8 cellular contexts compared by ENCODE assay signal in the genomic region with DNA sequence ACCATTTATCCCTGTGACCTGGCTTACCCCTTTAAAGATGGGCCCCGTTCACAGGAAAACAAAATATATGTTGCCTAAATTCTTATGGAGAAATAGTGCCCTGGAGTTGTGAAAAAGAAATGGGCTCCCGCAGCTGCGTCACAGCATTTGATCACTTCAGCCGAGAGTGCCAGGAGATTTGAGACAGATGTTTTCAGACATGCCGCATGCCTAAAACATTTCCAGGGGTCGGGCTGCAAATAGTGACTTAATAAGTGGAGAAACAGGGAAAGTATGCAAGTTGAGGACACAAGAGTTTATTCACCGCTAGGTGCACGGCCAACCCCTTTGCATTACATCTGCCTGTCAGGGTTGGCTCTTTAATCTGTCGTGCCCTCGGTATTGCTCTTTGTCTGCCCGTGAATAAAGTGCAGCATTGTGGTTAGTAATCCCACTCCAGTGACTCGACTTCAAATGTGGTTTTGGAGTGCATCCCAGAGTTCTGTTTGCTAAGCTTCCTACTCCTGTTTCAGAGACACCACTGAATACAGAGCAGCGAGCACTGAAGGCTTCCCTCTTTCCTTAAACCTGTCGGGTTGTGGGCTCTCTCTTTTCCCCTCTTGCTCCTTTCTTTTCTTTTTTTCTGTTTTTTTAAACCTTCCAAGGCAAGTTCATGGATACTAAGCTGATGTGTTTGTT.
DNase-seq lines count a peak whose midpoint lies in the region; ATAC-seq and TF ChIP-seq lines count a peak whose summit lies in the region.

No MANE protein-coding gene starts in this region.

- no peaks in the 10 kb centered on the region for H3K36me3 ChIP-seq in adrenal gland (replicated peaks in 1 of 2)
- H3K36me3 ChIP-seq in hepatocyte (replicated peaks; ENCODE audit: insufficient read depth, low read depth) = no peaks in the 10 kb centered on the region
- no peaks in the 10 kb centered on the region for H3K36me3 ChIP-seq in skeletal muscle tissue (ENCODE audit: control insufficient read depth in 3 of 3, insufficient read depth in 3 of 3, low read length in 3 of 3)

- H3K4me1 ChIP-seq in adrenal gland (replicated peaks in 1 of 2) (peaks cover 0 to 4% of the 10 kb centered on the region in 2 donors), hepatocyte (ENCODE audit: insufficient read depth) (peaks cover 8% of the 10 kb centered on the region), skeletal muscle tissue (ENCODE audit: control insufficient read depth in 3 of 3, insufficient read depth in 3 of 3, low read length in 3 of 3) (peaks cover 17 to 30% (median 22%) of the 10 kb centered on the region in 3 donors)

- H3K9me3 ChIP-seq in adrenal gland (replicated peaks in 1 of 3) (no peaks in the 10 kb centered on the region), hepatocyte (ENCODE audit: low read depth) (no peaks in the 10 kb centered on the region), skeletal muscle tissue (ENCODE audit: control insufficient read depth in 3 of 3, low read length in 3 of 3) (no peaks in the 10 kb centered on the region)

- no peak for ATAC-seq in GM18505 (IDR thresholded peaks at IDR 0.05; ENCODE audit: unreplicated experiment)

- peak overlapping the region; percentile 69 to 85 (median 81) for H3K9ac ChIP-seq in skeletal muscle tissue (ENCODE audit: low read depth in 1 of 3, low read length in 3 of 3)

- DNase-seq in LNCaP clone FGC (ENCODE audit: low read depth) (peak; percentile 6), adrenal gland (peak in 6 of 7 donors; percentile 22 to 71 (median 32)), hepatocyte (ENCODE audit: low spot score) (peak; percentile 66), GM13976 (ENCODE audit: low spot score) (no peak)
- DNase-seq in stimulated activated CD4-positive, alpha-beta T cell treated with anti-CD3 and anti-CD28 coated beads, Interleukin-15, amount 100 ng/mL, for 24 hours = no peak
- no peak for DNase-seq in stimulated activated CD4-positive, alpha-beta T cell treated with anti-CD3 and anti-CD28 coated beads, Interleukin-4, amount 100 ng/mL, for 4 hours

- H2AFZ ChIP-seq in hepatocyte = no peak overlapping the region

- in situ Hi-C loops in GM13976 (cut with MboI; ENCODE audit: low sequenced_read_pairs, unreplicated experiment) = no loop called here

- no peaks in the 10 kb centered on the region for H3K9me2 ChIP-seq in hepatocyte (replicated peaks; ENCODE audit: insufficient read depth)

- TF ChIP-seq CTCF in LNCaP clone FGC (IDR thresholded peaks at IDR 0.05; ENCODE audit: control insufficient read depth, extremely low read depth, insufficient read depth) (no peak), adrenal gland (IDR thresholded peaks at IDR 0.05) (no peak), hepatocyte (IDR thresholded peaks at IDR 0.05; ENCODE audit: poor library complexity) (no peak), GM13976 (IDR thresholded peaks at IDR 0.05; ENCODE audit: borderline replicate concordance, control extremely low read depth, extremely low read depth, insufficient read depth, missing control alignments) (no peak)

- 37 to 55% (median 51%) methylated on average over 14 of the region's 14 CpGs for WGBS in adrenal gland, 4 donors
- WGBS in hepatocyte (ENCODE audit: low lambda C conversion rate, missing lambda C conversion rate) = 42% methylated on average over 14 of the region's 14 CpGs

- H3K79me2 ChIP-seq in hepatocyte = peaks cover 3% of the 10 kb centered on the region

- peak overlapping the region in 4 of 5 donors; percentile 7 to 83 (median 48) for H3K27ac ChIP-seq in adrenal gland
- peak overlapping the region; percentile 91 for H3K27ac ChIP-seq in hepatocyte
- peak overlapping the region; percentile 77 for H3K27ac ChIP-seq in skeletal muscle tissue (ENCODE audit: low read depth, low read length)

- no peak for TF ChIP-seq POLR2A in adrenal gland (IDR thresholded peaks at IDR 0.05)
- no peak for TF ChIP-seq POLR2A in GM18505 (IDR thresholded peaks at IDR 0.05; ENCODE audit: borderline replicate concordance, extremely low read depth, insufficient read depth, insufficient read length)

- H3K4me3 ChIP-seq in LNCaP clone FGC (ENCODE audit: low read depth, low read length) = no peak overlapping the region
- H3K4me3 ChIP-seq in adrenal gland = peak overlapping the region in 1 of 4 donors; percentile 41
- H3K4me3 ChIP-seq in hepatocyte = no peak overlapping the region
- peak overlapping the region; percentile 67 to 85 (median 79) for H3K4me3 ChIP-seq in skeletal muscle tissue (ENCODE audit: low read length in 3 of 3)

- H3K4me2 ChIP-seq in hepatocyte = peak overlapping the region; percentile 68

- no peaks in the 10 kb centered on the region for H4K20me1 ChIP-seq in hepatocyte (ENCODE audit: insufficient read depth, poor library complexity, severe bottlenecking)

- intact Hi-C loops in adrenal gland (cut with DNase I) = no loop called here

- no peaks in the 10 kb centered on the region for H3K27me3 ChIP-seq in adrenal gland
- H3K27me3 ChIP-seq in hepatocyte = no peaks in the 10 kb centered on the region
- H3K27me3 ChIP-seq in skeletal muscle tissue (ENCODE audit: control insufficient read depth in 3 of 3, insufficient read depth in 3 of 3, low read length in 3 of 3) = no peaks in the 10 kb centered on the region

Comparison
In these comparisons a context has a peak if more than half of its experiments do, and no peak if none do; other contexts are left out.
1. DNase-seq: peak in LNCaP clone FGC (single experiment), adrenal gland (6 of 7) and hepatocyte (single experiment); none in GM13976 (single experiment), stimulated activated CD4-positive, alpha-beta T cell treated with anti-CD3 and anti-CD28 coated beads, Interleukin-15, amount 100 ng/mL, for 24 hours (single experiment) and stimulated activated CD4-positive, alpha-beta T cell treated with anti-CD3 and anti-CD28 coated beads, Interleukin-4, amount 100 ng/mL, for 4 hours (0 of 2).
2. H3K4me3 ChIP-seq: peak in skeletal muscle tissue (3 of 3); none in LNCaP clone FGC (single experiment) and hepatocyte (single experiment).
3. Peak in every context shown above with its lines, with median percentiles within 50 percentile points of each other: H3K27ac ChIP-seq.